In genomic region chr20:34109442-34109841, GRCh38 we compare ENCODE assay signal across 9 cellular contexts. TPM values are rescaled to one million over a fixed set of nuclear protein-coding genes. Genes with fewer than 3 reads are reported as not detected.
DNase-seq lines count a peak whose midpoint lies in the region; ATAC-seq and TF ChIP-seq lines count a peak whose summit lies in the region.
"Had no signal": no experiment of that assay in that cellular context is flagged by ENCODE, and none has a peak within 500 bp of the region (broad histone marks: within the 10 kb centered on the region; RNA-seq: fewer than 3 reads in every experiment).

No MANE protein-coding gene starts in this region.

- peaks cover 68% of the 10 kb centered on the region for H3K4me1 Mint-ChIP-seq in activated T-cell treated with anti-CD3 and anti-CD28 coated beads, Interleukin-2, amount 50 U/mL, for 72 hours (ENCODE audit: low read depth)
- H3K4me1 Mint-ChIP-seq in chondrocyte (ENCODE audit: low read depth): peaks cover 73% of the 10 kb centered on the region

- POLR2A ChIA-PET in PC-3 (lab: Charles Lee; ENCODE audit: unreplicated experiment): no interaction called here

- peaks cover 68% of the 10 kb centered on the region for H4K20me1 ChIP-seq in PC-3 (ENCODE audit: low read length)

- no peak overlapping the region for H3K9ac ChIP-seq in PC-3 (ENCODE audit: low read length)
- no peak overlapping the region for H3K9ac ChIP-seq in skeletal muscle satellite cell (ENCODE audit: low read depth, low read length)

- H3K9me3 ChIP-seq in PC-3 (ENCODE audit: low read length) (no peaks in the 10 kb centered on the region), skeletal muscle satellite cell (replicated peaks; ENCODE audit: low read length) (no peaks in the 10 kb centered on the region)

- no peaks in the 10 kb centered on the region for H3F3A ChIP-seq in PC-3 (ENCODE audit: low read length, unreplicated experiment)

- H3K27ac ChIP-seq in PC-3 (ENCODE audit: low read length): no peak overlapping the region

- intact Hi-C loops in PC-3 (cut with micrococcal nuclease): no loop called here

- H3K4me2 ChIP-seq in PC-3 (ENCODE audit: low read length) (peak overlapping the region; percentile 92), skeletal muscle satellite cell (ENCODE audit: low read length) (peak overlapping the region; percentile 35)

- H3K27me3 Mint-ChIP-seq in activated T-cell treated with anti-CD3 and anti-CD28 coated beads, Interleukin-2, amount 50 U/mL, for 72 hours (ENCODE audit: low read depth): no peaks in the 10 kb centered on the region
- no peaks in the 10 kb centered on the region for H3K27me3 Mint-ChIP-seq in chondrocyte (ENCODE audit: low read depth)

- no peak overlapping the region for H2AFZ ChIP-seq in PC-3 (ENCODE audit: low read length)

- no peaks in the 10 kb centered on the region for H3K9me2 ChIP-seq in PC-3 (replicated peaks; ENCODE audit: low read length)

- TF ChIP-seq CTCF in PC-3 (conservative IDR thresholded peaks at IDR 0.05; ENCODE audit: low read depth, low read length) (no peak), chondrocyte (IDR thresholded peaks at IDR 0.05) (no peak)

- DNase-seq in activated T-cell treated with anti-CD3 and anti-CD28 coated beads, Interleukin-2, amount 50 U/mL, for 72 hours: no peak
- DNase-seq in activated T-cell treated with anti-CD3 and anti-CD28 coated beads for 4 hours (no peak), PC-3 (no peak), chondrocyte (ENCODE audit: low spot score) (no peak), NCI-H146 treated with DMSO at 0.1 percent for 48 hours (lab: John Stamatoyannopoulos, UW; ENCODE audit: unreplicated experiment) (no peak)
- no peak for DNase-seq in stimulated activated CD4-positive, alpha-beta T cell treated with anti-CD3 and anti-CD28 coated beads, Interleukin-4, amount 100 ng/mL, for 4 hours
- DNase-seq: occipital lobe had no signal

- peaks cover 76% of the 10 kb centered on the region for H3K79me2 ChIP-seq in PC-3 (ENCODE audit: low read length)

- CTCF ChIA-PET in PC-3 (lab: Charles Lee): no interaction called here

- BruUV-seq in PC-3 (replicated peaks; lab: Mats Ljungman, UMichigan): no TSS peak

- H3K36me3 ChIP-seq in PC-3 (ENCODE audit: low read depth, low read length): peaks cover 33% of the 10 kb centered on the region
- peaks cover 32% of the 10 kb centered on the region for H3K36me3 ChIP-seq in skeletal muscle satellite cell (ENCODE audit: insufficient read depth, low read length)

- no peaks in the 10 kb centered on the region for H3K9me3 Mint-ChIP-seq in activated T-cell treated with anti-CD3 and anti-CD28 coated beads, Interleukin-2, amount 50 U/mL, for 72 hours
- no peaks in the 10 kb centered on the region for H3K9me3 Mint-ChIP-seq in chondrocyte (ENCODE audit: low read depth)

- peak overlapping the region; percentile 98 for H3K27ac Mint-ChIP-seq in activated T-cell treated with anti-CD3 and anti-CD28 coated beads, Interleukin-2, amount 50 U/mL, for 72 hours
- H3K27ac Mint-ChIP-seq in chondrocyte (ENCODE audit: unreplicated experiment): peak overlapping the region; percentile 57

- H3K4me3 ChIP-seq in PC-3 (ENCODE audit: low read length) (peak overlapping the region; percentile 97; the same call in 1 of the 2 replicates), skeletal muscle satellite cell (ENCODE audit: low read length) (no peak overlapping the region)

- H3K4me1 ChIP-seq in PC-3 (ENCODE audit: insufficient read depth, low read length) (peaks cover 27% of the 10 kb centered on the region; the same call in 1 of the 2 replicates), skeletal muscle satellite cell (ENCODE audit: control insufficient read depth, insufficient read depth, low read length) (peaks cover 25% of the 10 kb centered on the region)

- peak overlapping the region; percentile 87 to 93 for H3K4me3 Mint-ChIP-seq in activated T-cell treated with anti-CD3 and anti-CD28 coated beads, Interleukin-2, amount 50 U/mL, for 72 hours
- peak overlapping the region; percentile 96 for H3K4me3 Mint-ChIP-seq in chondrocyte (ENCODE audit: unreplicated experiment)

- ATAC-seq in activated T-cell treated with anti-CD3 and anti-CD28 coated beads, Interleukin-2, amount 50 U/mL, for 72 hours (replicated peaks in 1 of 2): no peak
- no peak for ATAC-seq in PC-3
- ATAC-seq in GM18858 (IDR thresholded peaks at IDR 0.05; ENCODE audit: unreplicated experiment): no peak

- no peaks in the 10 kb centered on the region for H3K27me3 ChIP-seq in PC-3 (ENCODE audit: low read length)
- no peaks in the 10 kb centered on the region for H3K27me3 ChIP-seq in skeletal muscle satellite cell (ENCODE audit: control insufficient read depth, insufficient read depth, low read length)

- H3K36me3 Mint-ChIP-seq in activated T-cell treated with anti-CD3 and anti-CD28 coated beads, Interleukin-2, amount 50 U/mL, for 72 hours (ENCODE audit: insufficient read depth in 2 of 2): peaks cover 26 to 49% of the 10 kb centered on the region in 2 donors
- H3K36me3 Mint-ChIP-seq in chondrocyte (ENCODE audit: low read depth): peaks cover 29% of the 10 kb centered on the region

RNA-seq across cellular contexts. Expression of gene EIF2S2, which starts 2.6 kb away (rescaled TPM):
- total RNA-seq in activated T-cell treated with anti-CD3 and anti-CD28 coated beads, Interleukin-2, amount 50 U/mL, for 72 hours: 100 to 1,000 TPM; 158 to 165 TPM
- total RNA-seq in PC-3 (2014; rRNA removed): 75.4 and 83.4 TPM in 2 replicates
- 49.4 to 152 TPM (median 148 TPM) in 3 replicates for total RNA-seq in chondrocyte
- total RNA-seq in skeletal muscle satellite cell (2012; rRNA removed): 91.5 and 119 TPM in 2 replicates
